In the genomic region with DNA sequence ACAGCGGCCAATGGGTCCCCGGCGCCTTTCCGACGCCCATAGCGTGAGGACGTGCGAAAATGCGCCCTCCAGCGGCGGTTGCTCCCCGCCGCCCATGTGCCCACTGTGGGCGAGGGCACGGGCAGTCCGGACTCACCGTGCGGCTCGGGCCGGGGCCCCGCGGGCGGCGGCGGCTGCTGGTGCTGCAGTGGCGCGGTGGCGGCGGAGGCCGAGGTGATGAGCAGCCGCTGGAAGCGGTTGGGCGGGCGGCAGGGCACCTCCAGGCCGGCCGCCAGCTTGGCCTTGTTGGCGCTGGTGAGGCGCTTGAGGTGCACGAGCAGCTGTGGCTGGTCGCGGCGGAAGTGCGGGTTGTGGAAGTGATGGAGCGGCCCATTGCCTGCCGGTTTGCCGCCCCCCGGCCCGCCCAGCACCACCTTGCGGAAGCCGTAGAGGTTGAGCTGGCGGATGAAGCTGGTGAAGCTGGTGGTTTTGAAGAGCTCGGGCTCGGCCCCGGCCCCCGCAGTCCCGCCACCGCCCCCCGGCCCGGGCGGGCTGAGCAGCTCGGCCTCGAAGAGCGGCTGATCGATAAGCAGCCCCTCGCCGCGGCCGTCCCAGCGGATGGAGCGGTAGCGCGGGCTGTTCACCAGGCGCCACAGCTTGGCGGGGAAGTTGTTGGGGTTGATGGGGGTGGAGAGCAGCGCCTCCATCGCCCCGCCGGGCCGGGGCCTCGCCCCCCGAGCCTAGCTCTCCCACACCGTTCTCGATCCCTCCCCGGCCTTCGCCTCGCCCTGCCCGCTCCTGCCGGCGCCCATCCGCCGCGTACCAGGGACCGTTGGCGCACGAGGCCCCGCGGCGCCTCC, we compare ENCODE assay signal across 8 cellular contexts. TPM values are rescaled to one million over a fixed set of nuclear protein-coding genes. Genes with fewer than 3 reads are reported as not detected.
DNase-seq lines count a peak whose midpoint lies in the region; ATAC-seq and FAIRE-seq lines count a peak whose summit lies in the region.

A gene with protein sequence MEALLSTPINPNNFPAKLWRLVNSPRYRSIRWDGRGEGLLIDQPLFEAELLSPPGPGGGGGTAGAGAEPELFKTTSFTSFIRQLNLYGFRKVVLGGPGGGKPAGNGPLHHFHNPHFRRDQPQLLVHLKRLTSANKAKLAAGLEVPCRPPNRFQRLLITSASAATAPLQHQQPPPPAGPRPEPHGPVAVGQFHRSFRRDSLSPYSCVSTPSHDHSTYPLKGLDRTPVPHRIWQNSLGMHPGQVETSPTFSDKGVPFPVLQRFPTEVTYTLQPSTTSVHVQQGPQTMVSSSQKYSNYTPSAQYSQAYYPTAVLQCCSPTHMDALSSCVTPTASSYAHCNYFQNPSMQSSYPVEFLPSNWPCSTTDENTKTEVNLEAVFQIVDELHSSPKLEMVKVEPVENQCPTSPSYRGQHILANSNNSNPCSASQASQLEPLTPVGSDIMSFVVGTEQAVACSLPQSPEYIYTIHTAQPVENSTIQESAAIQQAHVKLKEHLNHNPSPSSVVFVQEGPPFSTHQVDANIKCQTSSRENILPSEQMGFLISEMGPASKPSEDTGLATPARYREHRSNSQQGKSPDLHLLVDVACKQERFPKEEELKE (minus strand): TSS at position 820 of the 839 bp plus-strand sequence. CDS start 134 bp downstream, at position 686.

- no peaks in the 10 kb centered on the region for H3K4me1 Mint-ChIP-seq in stimulated activated memory B cell treated with anti-CD40 and anti-IgM and Interleukin-4, amounts not matched to agents 10 μg/mL and 1 μg/mL and 100 μg/mL, for 72 hours

- peak within 1 kb of the TSS; percentile 49 for H3K27ac Mint-ChIP-seq in stimulated activated memory B cell treated with anti-CD40 and anti-IgM and Interleukin-4, amounts not matched to agents 10 μg/mL and 1 μg/mL and 100 μg/mL, for 72 hours

- peak; percentile 50 for ATAC-seq in HG02885 (IDR thresholded peaks at IDR 0.05; ENCODE audit: poor library complexity, unreplicated experiment)
- peak; percentile 6 for ATAC-seq in left lobe of liver
- peak; percentile 95 for ATAC-seq in stimulated activated memory B cell treated with anti-CD40 and anti-IgM and Interleukin-4, amounts not matched to agents 10 μg/mL and 1 μg/mL and 100 μg/mL, for 72 hours
- no peak for ATAC-seq in HG03135 (IDR thresholded peaks at IDR 0.05; ENCODE audit: unreplicated experiment)

- FAIRE-seq in urothelium cell line (lab: Jason Lieb, UNC): no peak

- H3K36me3 Mint-ChIP-seq in stimulated activated memory B cell treated with anti-CD40 and anti-IgM and Interleukin-4, amounts not matched to agents 10 μg/mL and 1 μg/mL and 100 μg/mL, for 72 hours: peaks cover 24% of the 10 kb centered on the region

- H3K4me3 Mint-ChIP-seq in stimulated activated memory B cell treated with anti-CD40 and anti-IgM and Interleukin-4, amounts not matched to agents 10 μg/mL and 1 μg/mL and 100 μg/mL, for 72 hours: peak within 1 kb of the TSS; percentile 64

- peak; percentile 60 for DNase-seq in activated T-helper 9 cell treated with anti-CD3 and anti-CD28 coated beads, Interleukin-2, amount 50 U/mL, for 16 hours (ENCODE audit: low read depth)
- DNase-seq in left lobe of liver (ENCODE audit: low spot score) (no peak), mesenteric fat pad (ENCODE audit: low spot score) (no peak), NCI-H1105 treated with DMSO at 0.1 percent for 48 hours (lab: John Stamatoyannopoulos, UW) (no peak), urothelium cell line (ENCODE audit: low spot score) (no peak)

- no peaks in the 10 kb centered on the region for H3K27me3 Mint-ChIP-seq in stimulated activated memory B cell treated with anti-CD40 and anti-IgM and Interleukin-4, amounts not matched to agents 10 μg/mL and 1 μg/mL and 100 μg/mL, for 72 hours

- H3K9me3 Mint-ChIP-seq in stimulated activated memory B cell treated with anti-CD40 and anti-IgM and Interleukin-4, amounts not matched to agents 10 μg/mL and 1 μg/mL and 100 μg/mL, for 72 hours: no peaks in the 10 kb centered on the region

RNA-seq across cellular contexts. Expression of the gene that starts here (rescaled TPM):
- total RNA-seq in left lobe of liver (0.18 TPM), mesenteric fat pad (0.06 TPM)

Comparison
In these comparisons a context has a peak if more than half of its experiments do, and no peak if none do; other contexts are left out.
1. Peak in ATAC-seq in left lobe of liver; RNA of the gene not detected or under 1 TPM.